ENCODE assay signal across 5 cellular contexts in the genomic region with DNA sequence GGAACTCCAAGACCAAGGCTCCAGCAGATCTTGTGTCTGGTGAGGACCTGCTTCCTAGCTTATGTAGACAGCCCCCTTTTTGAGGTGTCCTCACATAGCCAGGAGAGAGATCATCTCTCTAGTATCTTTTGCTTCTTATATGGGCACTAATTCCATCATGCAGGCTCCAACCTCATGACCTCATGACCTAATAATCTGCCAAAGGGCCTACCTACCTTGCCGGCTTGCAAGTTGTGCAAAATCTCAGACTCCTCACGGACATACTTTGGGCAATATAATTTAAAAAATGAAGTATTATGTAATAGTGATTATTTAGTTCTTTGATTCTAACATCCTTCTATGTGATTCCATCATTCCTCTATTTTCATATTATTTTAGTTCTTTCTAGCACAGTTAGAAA.
"Had no signal": no experiment of that assay in that cellular context is flagged by ENCODE, and none has a peak within 500 bp of the region (broad histone marks: within the 10 kb centered on the region; RNA-seq: fewer than 3 reads in every experiment).

No MANE protein-coding gene starts in this region.

- H3K4me3 ChIP-seq: K562 had no signal

- H3K27ac ChIP-seq: HL-60 had no signal

- DNase-seq: IMR-90, KBM-7, KG1 had no signal
